In genomic region chr10:133419211-133419950, GRCh38 we compare ENCODE assay signal across 24 cellular contexts. TPM values are rescaled to one million over a fixed set of nuclear protein-coding genes. Genes with fewer than 3 reads are reported as not detected.
DNase-seq lines count a peak whose midpoint lies in the region; ATAC-seq and TF ChIP-seq lines count a peak whose summit lies in the region.
"Had no signal": no experiment of that assay in that cellular context is flagged by ENCODE, and none has a peak within 500 bp of the region (broad histone marks: within the 10 kb centered on the region; RNA-seq: fewer than 3 reads in every experiment).

No MANE protein-coding gene starts in this region.

- H3K9me3 ChIP-seq in esophagus muscularis mucosa: no peaks in the 10 kb centered on the region
- no peaks in the 10 kb centered on the region for H3K9me3 ChIP-seq in aorta (ENCODE audit: control insufficient read depth, low read length)
- H3K9me3 ChIP-seq: heart left ventricle had no signal

- ATAC-seq in activated naive CD8-positive, alpha-beta T cell treated with anti-CD3 and anti-CD28 coated beads, Interleukin-2, amount 50 U/mL, for 24 hours: no peak
- peak; percentile 21 for ATAC-seq in aorta (ENCODE audit: low FRiP score)
- ATAC-seq: activated T-helper 17 cell treated with anti-CD3 and anti-CD28 coated beads, Interleukin-2, amount 50 U/mL, for 72 hours; heart left ventricle; PC-3 had no signal

- 93% methylated on average over 28 of the region's 34 CpGs for WGBS in esophagus muscularis mucosa
- 94 to 96% methylated on average over 34 of the region's 34 CpGs for WGBS in aorta, 2 donors

- TF ChIP-seq CTCF in esophagus muscularis mucosa (IDR thresholded peaks at IDR 0.05): no peak

- TF ChIP-seq EP300 in esophagus muscularis mucosa (IDR thresholded peaks at IDR 0.05): no peak

- H3K27ac ChIP-seq in esophagus muscularis mucosa (replicated peaks in 1 of 4) (no peak overlapping the region), aorta (ENCODE audit: low read depth in 1 of 2, low read length in 2 of 2) (no peak overlapping the region)
- H3K27ac ChIP-seq: epithelial cell of prostate, heart left ventricle, KMS-11, skin epidermis had no signal

- H3K27me3 Mint-ChIP-seq in activated naive CD8-positive, alpha-beta T cell treated with anti-CD3 and anti-CD28 coated beads for 36 hours: peaks cover 3% of the 10 kb centered on the region
- H3K27me3 Mint-ChIP-seq in activated naive CD8-positive, alpha-beta T cell treated with anti-CD3 and anti-CD28 coated beads, Interleukin-2, amount 50 U/mL, for 24 hours: peaks cover 3% of the 10 kb centered on the region
- H3K27me3 Mint-ChIP-seq: activated B cell treated with CpG ODN at 0.5 μM for 24 hours; activated naive CD8-positive, alpha-beta T cell; activated T-helper 17 cell treated with anti-CD3 and anti-CD28 coated beads, Interleukin-2, amount 50 U/mL, for 72 hours had no signal

- H3K4me3 ChIP-seq in esophagus muscularis mucosa (no peak overlapping the region), aorta (ENCODE audit: low read length in 2 of 2) (no peak overlapping the region)
- H3K4me3 ChIP-seq: heart left ventricle, skin epidermis had no signal

- H3K27ac Mint-ChIP-seq in activated naive CD8-positive, alpha-beta T cell treated with anti-CD3 and anti-CD28 coated beads for 36 hours: peak overlapping the region; percentile 26
- H3K27ac Mint-ChIP-seq in activated naive CD8-positive, alpha-beta T cell treated with anti-CD3 and anti-CD28 coated beads, Interleukin-2, amount 50 U/mL, for 24 hours: no peak overlapping the region
- H3K27ac Mint-ChIP-seq: activated B cell treated with CpG ODN at 0.5 μM for 24 hours; activated naive CD8-positive, alpha-beta T cell; activated T-helper 17 cell treated with anti-CD3 and anti-CD28 coated beads, Interleukin-2, amount 50 U/mL, for 72 hours; CD4-positive, CD25-positive, alpha-beta regulatory T cell had no signal

- peaks cover 0 to 14% (median 12%) of the 10 kb centered on the region in 4 donors for H3K4me1 ChIP-seq in esophagus muscularis mucosa
- H3K4me1 ChIP-seq in aorta (ENCODE audit: control insufficient read depth in 1 of 2, insufficient read depth in 2 of 2, low read length in 2 of 2): no peaks in the 10 kb centered on the region

- peaks cover 5% of the 10 kb centered on the region for H3K9me3 Mint-ChIP-seq in activated naive CD8-positive, alpha-beta T cell treated with anti-CD3 and anti-CD28 coated beads for 36 hours
- peaks cover 7% of the 10 kb centered on the region for H3K9me3 Mint-ChIP-seq in activated naive CD8-positive, alpha-beta T cell treated with anti-CD3 and anti-CD28 coated beads, Interleukin-2, amount 50 U/mL, for 24 hours
- H3K9me3 Mint-ChIP-seq: activated B cell treated with CpG ODN at 0.5 μM for 24 hours; activated T-helper 17 cell treated with anti-CD3 and anti-CD28 coated beads, Interleukin-2, amount 50 U/mL, for 72 hours had no signal

- peaks cover 16 to 55% (median 49%) of the 10 kb centered on the region in 4 donors for H3K36me3 ChIP-seq in esophagus muscularis mucosa
- peaks cover 0 to 2% of the 10 kb centered on the region in 2 donors for H3K36me3 ChIP-seq in aorta (ENCODE audit: control insufficient read depth in 1 of 2, insufficient read depth in 2 of 2, low read length in 1 of 2)

- no peak for DNase-seq in activated naive CD8-positive, alpha-beta T cell treated with anti-CD3 and anti-CD28 coated beads for 36 hours
- DNase-seq in activated naive CD8-positive, alpha-beta T cell treated with anti-CD3 and anti-CD28 coated beads, Interleukin-2, amount 50 U/mL, for 24 hours: no peak
- DNase-seq in esophagus muscularis mucosa (ENCODE audit: extremely low spot score) (peak; percentile 62), aorta (peak in 1 of 2 donors; percentile 73), NCI-H446 (lab: John Stamatoyannopoulos, UW) (no peak)
- no peak for DNase-seq in effector CD4-positive, alpha-beta T cell
- DNase-seq: 8988T; activated B cell treated with CpG ODN at 0.5 μM for 24 hours; activated CD4-positive, alpha-beta T cell treated with anti-CD3 and anti-CD28 coated beads, Interleukin-2, amount 50 U/mL, for 48 hours; activated CD8-positive, alpha-beta memory T cell treated with anti-CD3 and anti-CD28 coated beads, Interleukin-2, amount 50 U/mL, for 4 hours; CD4-positive, CD25-positive, alpha-beta regulatory T cell; cerebellar nuclear complex; heart left ventricle; NCI-H524; PC-3; stimulated activated CD4-positive, alpha-beta T cell treated with anti-CD3 and anti-CD28 coated beads, Interleukin-1b, Interleukin-23, amount 100 ng/mL, for 48 hours; SW 1271; trophoblast cell had no signal

- peaks cover 24% of the 10 kb centered on the region for H3K36me3 Mint-ChIP-seq in activated naive CD8-positive, alpha-beta T cell treated with anti-CD3 and anti-CD28 coated beads for 36 hours
- H3K36me3 Mint-ChIP-seq in activated naive CD8-positive, alpha-beta T cell treated with anti-CD3 and anti-CD28 coated beads, Interleukin-2, amount 50 U/mL, for 24 hours (ENCODE audit: low read depth): peaks cover 22% of the 10 kb centered on the region

- H3K27me3 ChIP-seq in esophagus muscularis mucosa: peaks cover 0 to 31% (median 5%) of the 10 kb centered on the region in 4 donors
- H3K27me3 ChIP-seq in aorta (ENCODE audit: control insufficient read depth in 1 of 2, insufficient read depth in 2 of 2, low read length in 1 of 2): peaks cover 0 to 2% of the 10 kb centered on the region in 2 donors

- TF ChIP-seq POLR2A in esophagus muscularis mucosa (IDR thresholded peaks at IDR 0.05; ENCODE audit: low read depth): no peak

- no peak overlapping the region for H3K4me3 Mint-ChIP-seq in activated naive CD8-positive, alpha-beta T cell treated with anti-CD3 and anti-CD28 coated beads for 36 hours
- H3K4me3 Mint-ChIP-seq in activated naive CD8-positive, alpha-beta T cell treated with anti-CD3 and anti-CD28 coated beads, Interleukin-2, amount 50 U/mL, for 24 hours: no peak overlapping the region
- H3K4me3 Mint-ChIP-seq: activated B cell treated with CpG ODN at 0.5 μM for 24 hours; activated naive CD8-positive, alpha-beta T cell; activated T-helper 17 cell treated with anti-CD3 and anti-CD28 coated beads, Interleukin-2, amount 50 U/mL, for 72 hours had no signal

- intact Hi-C loops in esophagus muscularis mucosa (cut with DNase I) (no loop called here), aorta (cut with DNase I) (no loop called here)

- H3K4me1 Mint-ChIP-seq in activated naive CD8-positive, alpha-beta T cell treated with anti-CD3 and anti-CD28 coated beads for 36 hours: no peaks in the 10 kb centered on the region
- H3K4me1 Mint-ChIP-seq in activated naive CD8-positive, alpha-beta T cell treated with anti-CD3 and anti-CD28 coated beads, Interleukin-2, amount 50 U/mL, for 24 hours: peaks cover 2% of the 10 kb centered on the region

RNA-seq across cellular contexts. Expression of gene SPRN, which starts 5.0 kb away (rescaled TPM):
- not detected for total RNA-seq in activated naive CD8-positive, alpha-beta T cell treated with anti-CD3 and anti-CD28 coated beads for 36 hours
- under 1 TPM in 2 of 4 donors, not detected in 2; 0.34 to 0.71 TPM for total RNA-seq in esophagus muscularis mucosa
- not detected for total RNA-seq in aorta
- polyA plus RNA-seq in aorta: under 1 TPM in 1 of 2 donors, not detected in 1; 0.28 TPM
- total RNA-seq: activated B cell treated with CpG ODN at 0.5 μM for 24 hours; activated T-helper 17 cell treated with anti-CD3 and anti-CD28 coated beads, Interleukin-2, amount 50 U/mL, for 72 hours; CD4-positive, CD25-positive, alpha-beta regulatory T cell; G401; PC-3 had no signal

RNA-seq across cellular contexts. Expression of gene MTG1, which starts 25.4 kb away (rescaled TPM):
- total RNA-seq in activated naive CD8-positive, alpha-beta T cell treated with anti-CD3 and anti-CD28 coated beads for 36 hours: 10 to 100 TPM; 50.2 to 51.6 TPM
- 10 to 100 TPM; 12.6 to 23.6 (median 15.9) TPM for total RNA-seq in esophagus muscularis mucosa
- total RNA-seq in aorta: 10 to 100 TPM; 25.9 to 39.3 TPM
- 10 to 100 TPM; 13.1 to 36.1 TPM for polyA plus RNA-seq in aorta

RNA-seq across cellular contexts. Expression of gene SCART1, which starts 34.4 kb away (rescaled TPM):
- total RNA-seq in activated naive CD8-positive, alpha-beta T cell treated with anti-CD3 and anti-CD28 coated beads for 36 hours: under 1 TPM; 0.28 to 0.45 TPM
- total RNA-seq in esophagus muscularis mucosa (1 to 10 TPM in 3 of 4 donors, under 1 TPM in 1; 0.65 to 1.7 (median 1.4) TPM), aorta (1 to 10 TPM; 5.4 to 7.3 TPM)
- 1 to 10 TPM in 1 of 2 donors, not detected in 1; 2.4 TPM for polyA plus RNA-seq in aorta

RNA-seq across cellular contexts. Expression of gene PAOX, which starts 40.3 kb away (rescaled TPM):
- total RNA-seq in activated naive CD8-positive, alpha-beta T cell treated with anti-CD3 and anti-CD28 coated beads for 36 hours: 1 to 10 TPM; 4.6 to 4.7 TPM
- 10 to 100 TPM; 10.1 to 15.0 (median 14.3) TPM for total RNA-seq in esophagus muscularis mucosa
- total RNA-seq in aorta: 1 to 10 TPM; 3.7 to 8.7 TPM
- polyA plus RNA-seq in aorta: 10 to 100 TPM in 1 of 2 donors, 1 to 10 TPM in 1; 2.1 to 11.3 TPM

RNA-seq across cellular contexts. Expression of gene ECHS1, which starts 46.2 kb away (rescaled TPM):
- total RNA-seq in activated naive CD8-positive, alpha-beta T cell treated with anti-CD3 and anti-CD28 coated beads for 36 hours: 10 to 100 TPM; 58.1 to 62.2 TPM
- total RNA-seq in esophagus muscularis mucosa: 10 to 100 TPM; 64.0 to 77.7 (median 73.2) TPM
- total RNA-seq in aorta: 10 to 100 TPM; 34.3 to 48.9 TPM
- polyA plus RNA-seq in aorta: 10 to 100 TPM; 56.1 to 93.7 TPM
